ENCODE assay signal across 20 cellular contexts in the genomic region with DNA sequence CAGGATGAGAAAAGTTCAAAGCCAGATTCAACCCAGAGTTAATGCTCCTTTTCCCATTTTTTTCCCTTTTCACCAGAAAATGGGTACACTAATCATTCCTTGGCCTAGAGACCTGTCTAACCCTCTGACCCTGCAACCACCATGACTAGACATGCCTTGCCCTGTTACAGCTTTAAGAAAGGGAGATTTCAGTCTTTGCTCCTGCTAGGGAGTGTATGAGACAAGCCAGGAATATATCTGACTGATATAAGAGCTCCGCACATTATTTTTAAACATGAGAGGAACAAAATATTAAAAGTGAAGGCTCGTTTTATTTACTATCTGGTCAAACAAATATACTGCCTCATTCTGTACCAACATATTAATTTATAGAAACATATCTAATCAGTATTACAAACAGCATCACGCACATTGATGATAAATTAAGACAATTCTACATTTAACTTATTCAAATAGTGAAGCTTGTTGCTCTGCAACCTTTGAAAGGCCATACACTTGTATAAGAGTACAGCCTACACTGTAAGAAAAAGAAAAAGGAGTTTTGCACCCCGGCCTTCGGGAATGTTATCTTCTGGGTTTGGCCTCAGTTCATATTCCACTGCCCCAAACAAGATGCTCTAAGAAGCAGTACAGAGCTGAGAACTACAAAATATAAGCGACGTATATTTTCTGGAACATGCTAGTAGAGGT.
A peak's percentile ranks its signal among the peaks of the same experiment; 100 is the strongest.
DNase-seq lines count a peak whose midpoint lies in the region; ATAC-seq and TF ChIP-seq lines count a peak whose summit lies in the region.
"Had no signal": no experiment of that assay in that cellular context is flagged by ENCODE, and none has a peak within 500 bp of the region (broad histone marks: within the 10 kb centered on the region; RNA-seq: fewer than 3 reads in every experiment).

No MANE protein-coding gene starts in this region.

- H3K4me3 Mint-ChIP-seq in nephron (no peak overlapping the region), GM23338 (no peak overlapping the region)
- H3K4me3 Mint-ChIP-seq: CD4-positive, alpha-beta T cell; HFFc6 had no signal

- H3K4me1 ChIP-seq in left ventricle myocardium inferior = peaks cover 41% of the 10 kb centered on the region
- H3K4me1 ChIP-seq in GM23338 (ENCODE audit: insufficient read depth) = peaks cover 17% of the 10 kb centered on the region

- H3K27ac ChIP-seq in left ventricle myocardium inferior (replicated peaks) (peak overlapping the region; percentile 59), GM23338 (ENCODE audit: low read depth) (no peak overlapping the region)
- H3K27ac ChIP-seq: 22Rv1, A549, C4-2B had no signal

- H3K9me2 ChIP-seq in GM23338 (ENCODE audit: insufficient read depth) = no peaks in the 10 kb centered on the region

- no peaks in the 10 kb centered on the region for H3K79me2 ChIP-seq in GM23338 (replicated peaks; ENCODE audit: insufficient read depth)

- no peaks in the 10 kb centered on the region for H3K27me3 Mint-ChIP-seq in nephron (ENCODE audit: low read depth)
- no peaks in the 10 kb centered on the region for H3K27me3 Mint-ChIP-seq in GM23338 (ENCODE audit: insufficient read depth, low read depth, poor library complexity)
- H3K27me3 Mint-ChIP-seq: CD4-positive, alpha-beta T cell had no signal

- no peak overlapping the region for H2AFZ ChIP-seq in GM23338

- H3K9me3 Mint-ChIP-seq in nephron = no peaks in the 10 kb centered on the region
- no peaks in the 10 kb centered on the region for H3K9me3 Mint-ChIP-seq in GM23338
- H3K9me3 Mint-ChIP-seq: CD4-positive, alpha-beta T cell; HFFc6 had no signal

- no peaks in the 10 kb centered on the region for H4K20me1 ChIP-seq in GM23338 (replicated peaks; ENCODE audit: insufficient read depth)

- peak overlapping the region in 2 of 3 experiments; percentile 18 to 65 for H3K27ac Mint-ChIP-seq in nephron
- H3K27ac Mint-ChIP-seq in GM23338 = no peak overlapping the region
- H3K27ac Mint-ChIP-seq: CD4-positive, alpha-beta T cell; HFFc6 had no signal

- DNase-seq in Right ventricle myocardium inferior (ENCODE audit: missing footprints) = no peak
- DNase-seq in cardiac septum (ENCODE audit: low spot score) = no peak
- no peak for DNase-seq in left ventricle myocardium inferior
- no peak for DNase-seq in foreskin fibroblast
- no peak for DNase-seq in GM23338 (ENCODE audit: low spot score)
- DNase-seq: AML-193; CD4-positive, alpha-beta T cell; DMS153; DMS79; GDM1; GOT3; H7; HFFc6; IMR-90 had no signal

- H3K36me3 ChIP-seq in left ventricle myocardium inferior = no peaks in the 10 kb centered on the region
- no peaks in the 10 kb centered on the region for H3K36me3 ChIP-seq in GM23338 (ENCODE audit: insufficient read depth)

- ATAC-seq in Right ventricle myocardium inferior (peak; percentile 50), HG03460 (IDR thresholded peaks at IDR 0.05; ENCODE audit: unreplicated experiment) (no peak), GM23338 (no peak)
- ATAC-seq: A549, HCT116 had no signal

- H3K4me1 Mint-ChIP-seq in nephron = peaks cover 26% of the 10 kb centered on the region
- H3K4me1 Mint-ChIP-seq in GM23338 = peaks cover 9% of the 10 kb centered on the region

- H3K36me3 Mint-ChIP-seq in nephron (ENCODE audit: low read depth) (peaks cover 5% of the 10 kb centered on the region), GM23338 (ENCODE audit: low read depth) (no peaks in the 10 kb centered on the region)

- H3K4me3 ChIP-seq in left ventricle myocardium inferior (peak overlapping the region; percentile 25), foreskin fibroblast (ENCODE audit: low read depth in 1 of 2, low read length in 2 of 2) (no peak overlapping the region), GM23338 (no peak overlapping the region)
- H3K4me3 ChIP-seq: A549 had no signal

- TF ChIP-seq CTCF in left ventricle myocardium inferior (IDR thresholded peaks at IDR 0.05; ENCODE audit: borderline replicate concordance) (no peak), nephron (IDR thresholded peaks at IDR 0.05; ENCODE audit: unreplicated experiment in 3 of 3) (no peak), foreskin fibroblast (IDR thresholded peaks at IDR 0.05; ENCODE audit: low read depth, low read length) (no peak), GM23338 (conservative IDR thresholded peaks at IDR 0.05; ENCODE audit: low read depth in 2 of 2) (no peak)

- H3F3A ChIP-seq in GM23338 (replicated peaks; ENCODE audit: low read depth) = no peaks in the 10 kb centered on the region

- H3K4me2 ChIP-seq in GM23338 = no peak overlapping the region
- H3K4me2 ChIP-seq: A549 had no signal

- intact Hi-C loops in Right ventricle myocardium inferior (cut with DNase I) (no loop called here), cardiac septum (cut with DNase I) (no loop called here), left ventricle myocardium inferior (cut with micrococcal nuclease) (no loop called here)

- H3K27me3 ChIP-seq in left ventricle myocardium inferior (ENCODE audit: low read depth) = no peaks in the 10 kb centered on the region
- H3K27me3 ChIP-seq in GM23338 (ENCODE audit: insufficient read depth) = no peaks in the 10 kb centered on the region

- H3K9me3 ChIP-seq in left ventricle myocardium inferior (replicated peaks) = no peaks in the 10 kb centered on the region
- H3K9me3 ChIP-seq: A549 had no signal

TF ChIP-seq in GM23338, 12 proteins besides CTCF, POLR2A, EP300 and RAD21 (continues in another document):
- TF ChIP-seq CREB1 (CRISPR knock-in tag; IDR thresholded peaks at IDR 0.05; ENCODE audit: low read depth) (no peak), EZH2 (IDR thresholded peaks at IDR 0.05; ENCODE audit: low read depth, unreplicated experiment) (no peak), JUNB (IDR thresholded peaks at IDR 0.05; ENCODE audit: unreplicated experiment) (no peak), POLR2AphosphoS5 (IDR thresholded peaks at IDR 0.05; ENCODE audit: low read depth) (no peak), ZNF114 (CRISPR knock-in tag; IDR thresholded peaks at IDR 0.05) (no peak), NANOG (IDR thresholded peaks at IDR 0.05; ENCODE audit: borderline replicate concordance) (no peak), ZNF331 (CRISPR knock-in tag; IDR thresholded peaks at IDR 0.05; ENCODE audit: low read depth) (no peak)
- TF ChIP-seq, protein P1, sequence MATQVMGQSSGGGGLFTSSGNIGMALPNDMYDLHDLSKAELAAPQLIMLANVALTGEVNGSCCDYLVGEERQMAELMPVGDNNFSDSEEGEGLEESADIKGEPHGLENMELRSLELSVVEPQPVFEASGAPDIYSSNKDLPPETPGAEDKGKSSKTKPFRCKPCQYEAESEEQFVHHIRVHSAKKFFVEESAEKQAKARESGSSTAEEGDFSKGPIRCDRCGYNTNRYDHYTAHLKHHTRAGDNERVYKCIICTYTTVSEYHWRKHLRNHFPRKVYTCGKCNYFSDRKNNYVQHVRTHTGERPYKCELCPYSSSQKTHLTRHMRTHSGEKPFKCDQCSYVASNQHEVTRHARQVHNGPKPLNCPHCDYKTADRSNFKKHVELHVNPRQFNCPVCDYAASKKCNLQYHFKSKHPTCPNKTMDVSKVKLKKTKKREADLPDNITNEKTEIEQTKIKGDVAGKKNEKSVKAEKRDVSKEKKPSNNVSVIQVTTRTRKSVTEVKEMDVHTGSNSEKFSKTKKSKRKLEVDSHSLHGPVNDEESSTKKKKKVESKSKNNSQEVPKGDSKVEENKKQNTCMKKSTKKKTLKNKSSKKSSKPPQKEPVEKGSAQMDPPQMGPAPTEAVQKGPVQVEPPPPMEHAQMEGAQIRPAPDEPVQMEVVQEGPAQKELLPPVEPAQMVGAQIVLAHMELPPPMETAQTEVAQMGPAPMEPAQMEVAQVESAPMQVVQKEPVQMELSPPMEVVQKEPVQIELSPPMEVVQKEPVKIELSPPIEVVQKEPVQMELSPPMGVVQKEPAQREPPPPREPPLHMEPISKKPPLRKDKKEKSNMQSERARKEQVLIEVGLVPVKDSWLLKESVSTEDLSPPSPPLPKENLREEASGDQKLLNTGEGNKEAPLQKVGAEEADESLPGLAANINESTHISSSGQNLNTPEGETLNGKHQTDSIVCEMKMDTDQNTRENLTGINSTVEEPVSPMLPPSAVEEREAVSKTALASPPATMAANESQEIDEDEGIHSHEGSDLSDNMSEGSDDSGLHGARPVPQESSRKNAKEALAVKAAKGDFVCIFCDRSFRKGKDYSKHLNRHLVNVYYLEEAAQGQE (IDR thresholded peaks at IDR 0.05; ENCODE audit: unreplicated experiment) = no peak
